In the genomic region with DNA sequence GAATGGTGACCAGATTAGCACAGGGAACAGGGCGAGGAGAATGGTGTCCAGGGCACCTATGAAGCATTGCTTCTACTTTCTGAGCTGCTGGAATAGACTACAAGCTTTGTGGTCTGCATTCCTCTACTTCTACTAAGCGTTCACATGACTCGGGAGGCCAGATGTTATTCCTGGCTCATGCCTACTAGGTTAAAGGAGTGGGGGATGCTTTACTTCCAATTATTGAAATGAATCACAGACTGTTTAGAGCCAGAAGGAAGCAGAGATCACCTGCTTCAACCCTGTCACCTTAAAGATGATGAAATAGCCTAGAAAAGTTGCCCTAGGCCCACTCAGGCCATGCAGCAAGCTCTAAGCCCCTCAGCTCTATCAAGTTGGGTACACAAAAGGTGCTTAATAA, we compare ENCODE assay signal across 11 cellular contexts.
DNase-seq lines count a peak whose midpoint lies in the region; ATAC-seq and TF ChIP-seq lines count a peak whose summit lies in the region.
"Had no signal": no experiment of that assay in that cellular context is flagged by ENCODE, and none has a peak within 500 bp of the region (broad histone marks: within the 10 kb centered on the region; RNA-seq: fewer than 3 reads in every experiment).

No MANE protein-coding gene starts in this region.

- no peaks in the 10 kb centered on the region for H3K27me3 ChIP-seq in MG63
- H3K27me3 ChIP-seq: ovary, Peyer's patch had no signal

- DNase-seq in Caki2 (ENCODE audit: low read depth) (peak; percentile 82), MG63 (peak; percentile 86), dedifferentiated amniotic fluid mesenchymal stem cell (ENCODE audit: extremely low spot score) (peak; percentile 92), non-pigmented ciliary epithelial cell (ENCODE audit: low read depth) (peak; percentile 87), T-helper 9 cell (no peak), GM13976 (ENCODE audit: low spot score) (no peak)
- DNase-seq in activated naive CD4-positive, alpha-beta T cell treated with anti-CD3 and anti-CD28 coated beads, Interleukin-2, amount 50 U/mL, for 16 hours: no peak
- DNase-seq: ovary, Peyer's patch, substantia nigra had no signal

- no peaks in the 10 kb centered on the region for H3K9me3 ChIP-seq in MG63
- H3K9me3 ChIP-seq: ovary, Peyer's patch had no signal

- no peak for TF ChIP-seq CTCF in GM13976 (IDR thresholded peaks at IDR 0.05; ENCODE audit: borderline replicate concordance, control extremely low read depth, extremely low read depth, insufficient read depth, missing control alignments)

- no peak for ATAC-seq in GM21360 (IDR thresholded peaks at IDR 0.05; ENCODE audit: unreplicated experiment)

- in situ Hi-C loops in Caki2 (cut with HindIII; ENCODE audit: low pct_unique_long_range_greater_than_20kb, low sequenced_read_pairs) (no loop called here), GM13976 (cut with MboI; ENCODE audit: low sequenced_read_pairs, unreplicated experiment) (no loop called here)

- no peak overlapping the region for H3K4me3 ChIP-seq in MG63
- H3K4me3 ChIP-seq: ovary, Peyer's patch had no signal

- no peaks in the 10 kb centered on the region for H3K36me3 ChIP-seq in MG63
- H3K36me3 ChIP-seq: ovary, Peyer's patch had no signal

Comparison
In these comparisons a context has a peak if more than half of its experiments do, and no peak if none do; other contexts are left out.
1. DNase-seq: peak in Caki2 (single experiment), MG63 (single experiment), dedifferentiated amniotic fluid mesenchymal stem cell (single experiment) and non-pigmented ciliary epithelial cell (single experiment); none in activated naive CD4-positive, alpha-beta T cell treated with anti-CD3 and anti-CD28 coated beads, Interleukin-2, amount 50 U/mL, for 16 hours (single experiment), T-helper 9 cell (single experiment) and GM13976 (single experiment).